16 cellular contexts compared by ENCODE assay signal in the genomic region with DNA sequence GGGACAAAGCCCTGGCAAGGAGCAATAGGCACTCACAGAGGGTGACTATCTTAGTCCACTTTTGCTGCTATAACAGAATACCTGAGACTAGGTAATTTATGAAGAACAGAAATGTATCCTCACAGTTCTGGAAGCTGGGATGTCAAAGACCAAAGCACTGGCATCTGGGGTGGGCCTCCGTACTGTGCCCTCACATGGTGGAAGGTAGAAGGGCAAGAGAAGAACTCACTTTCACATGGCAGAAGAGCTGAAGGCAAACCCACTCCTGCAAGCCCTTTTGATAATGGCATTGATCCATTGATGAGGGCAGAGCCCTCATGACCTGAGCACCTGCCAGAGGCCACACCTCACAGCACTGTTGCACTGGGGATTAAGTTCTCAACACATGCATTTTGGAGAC. TPM values are rescaled to one million over a fixed set of nuclear protein-coding genes. Genes with fewer than 3 reads are reported as not detected.
DNase-seq lines count a peak whose midpoint lies in the region; ATAC-seq and TF ChIP-seq lines count a peak whose summit lies in the region.
"Had no signal": no experiment of that assay in that cellular context is flagged by ENCODE, and none has a peak within 500 bp of the region (broad histone marks: within the 10 kb centered on the region; RNA-seq: fewer than 3 reads in every experiment).

No MANE protein-coding gene starts in this region.

- H3K18ac ChIP-seq in H9 (ENCODE audit: insufficient read length, low read depth, low read length): no peak overlapping the region

- no CpG with 5 or more reads among the region's 1 CpG for WGBS in H9 (ENCODE audit: extremely low coverage, insufficient read length, low lambda C conversion rate)
- 85% methylated on average over 1 of the region's 1 CpG for WGBS in right cardiac atrium
- 82 to 89% methylated on average over 1 of the region's 1 CpG for WGBS in tibial nerve, 2 donors

- no peak overlapping the region for H2BK12ac ChIP-seq in H9 (ENCODE audit: insufficient read length, low read depth, low read length)

- H2AFZ ChIP-seq in H9 (ENCODE audit: low read length) (no peak overlapping the region), PC-3 (ENCODE audit: low read length) (no peak overlapping the region)

- no peak overlapping the region for H3K56ac ChIP-seq in H9 (ENCODE audit: insufficient read length, low read depth, low read length)

- no peak for TF ChIP-seq POLR2A in tibial nerve (IDR thresholded peaks at IDR 0.05)

- H3K9me3 Mint-ChIP-seq in H9 (peaks cover 5 to 7% of the 10 kb centered on the region in 2 experiments), progenitor cell of endocrine pancreas (ENCODE audit: low read depth) (peaks cover 6% of the 10 kb centered on the region)
- H3K9me3 Mint-ChIP-seq: CD4-positive, alpha-beta T cell; HFFc6 had no signal

- CTCF ChIA-PET in PC-3 (lab: Charles Lee): no interaction called here

- no peak overlapping the region for H3K27ac ChIP-seq in H9 (ENCODE audit: insufficient read length, low read depth, low read length)
- peak overlapping the region; percentile 65 for H3K27ac ChIP-seq in PC-3 (ENCODE audit: low read length)
- no peak overlapping the region for H3K27ac ChIP-seq in right cardiac atrium (ENCODE audit: low read length)
- H3K27ac ChIP-seq in tibial nerve: no peak overlapping the region
- H3K27ac ChIP-seq: 22Rv1; BLaER1 treated with 17β-estradiol and CSF1 and Interleukin-3, amounts not matched to agents 10 nM and 100 nM had no signal

- no peaks in the 10 kb centered on the region for H3K23me2 ChIP-seq in H9 (ENCODE audit: insufficient read length, low read depth, low read length, poor library complexity, severe bottlenecking)

- H2BK20ac ChIP-seq in H9 (ENCODE audit: low read depth, low read length, poor library complexity, severe bottlenecking): no peak overlapping the region

- no peak overlapping the region for H3K23ac ChIP-seq in H9 (ENCODE audit: insufficient read length, low read depth, low read length)

- H3K36me3 Mint-ChIP-seq in H9 (ENCODE audit: insufficient read depth in 1 of 3, low read depth in 3 of 3): peaks cover 0 to 10% (median 0%) of the 10 kb centered on the region in 3 experiments; a peak in 2 of 7 replicates
- H3K36me3 Mint-ChIP-seq in progenitor cell of endocrine pancreas (ENCODE audit: insufficient read depth): no peaks in the 10 kb centered on the region

- no peak overlapping the region for H3K4me3 ChIP-seq in PC-3 (ENCODE audit: low read length)
- H3K4me3 ChIP-seq in right cardiac atrium (ENCODE audit: low read length): no peak overlapping the region
- H3K4me3 ChIP-seq in tibial nerve: no peak overlapping the region
- H3K4me3 ChIP-seq: BLaER1 treated with 17β-estradiol and CSF1 and Interleukin-3, amounts not matched to agents 10 nM and 100 nM had no signal

- no peak overlapping the region for H4K91ac ChIP-seq in H9 (ENCODE audit: insufficient read length, low read depth, low read length)

- ATAC-seq in PC-3 (no peak), right cardiac atrium (no peak), GM19455 (IDR thresholded peaks at IDR 0.05; ENCODE audit: unreplicated experiment) (no peak)

- H2BK5ac ChIP-seq in H9 (ENCODE audit: insufficient read length, low read length): no peak overlapping the region

- H3K4me1 Mint-ChIP-seq in H9 (peaks cover 0 to 5% of the 10 kb centered on the region in 2 experiments; a peak in 2 of 4 replicates), progenitor cell of endocrine pancreas (ENCODE audit: low read depth) (peaks cover 10% of the 10 kb centered on the region)

- H3K27me3 Mint-ChIP-seq in H9 (ENCODE audit: low read depth) (peaks cover 4% of the 10 kb centered on the region), progenitor cell of endocrine pancreas (no peaks in the 10 kb centered on the region)
- H3K27me3 Mint-ChIP-seq: CD4-positive, alpha-beta T cell had no signal

- no peak overlapping the region for H3K14ac ChIP-seq in H9 (ENCODE audit: insufficient read depth, low read length)

- no peaks in the 10 kb centered on the region for H3K9me3 ChIP-seq in H9 (ENCODE audit: control insufficient read depth, low read depth, low read length)
- no peaks in the 10 kb centered on the region for H3K9me3 ChIP-seq in PC-3 (ENCODE audit: low read length)
- H3K9me3 ChIP-seq in right cardiac atrium (ENCODE audit: control insufficient read depth, low read length): no peaks in the 10 kb centered on the region
- no peaks in the 10 kb centered on the region for H3K9me3 ChIP-seq in tibial nerve

- H4K20me1 ChIP-seq in H9 (ENCODE audit: control insufficient read depth, insufficient read depth, insufficient read length): peaks cover 2% of the 10 kb centered on the region
- no peaks in the 10 kb centered on the region for H4K20me1 ChIP-seq in PC-3 (ENCODE audit: low read length)
- H4K20me1 ChIP-seq: BLaER1 treated with 17β-estradiol and CSF1 and Interleukin-3, amounts not matched to agents 10 nM and 100 nM had no signal

- H2BK15ac ChIP-seq in H9 (ENCODE audit: low read depth, low read length): no peak overlapping the region

- no peak overlapping the region for H3K4me2 ChIP-seq in H9 (ENCODE audit: insufficient read depth, insufficient read length, low read length)
- H3K4me2 ChIP-seq in PC-3 (ENCODE audit: low read length): no peak overlapping the region
- H3K4me2 ChIP-seq: BLaER1 treated with 17β-estradiol and CSF1 and Interleukin-3, amounts not matched to agents 10 nM and 100 nM had no signal

- H3K4me1 ChIP-seq in H9 (ENCODE audit: insufficient read depth, low read length) (no peaks in the 10 kb centered on the region), PC-3 (ENCODE audit: insufficient read depth, low read length) (peaks cover 16% of the 10 kb centered on the region), right cardiac atrium (ENCODE audit: control insufficient read depth, insufficient read depth, low read length) (no peaks in the 10 kb centered on the region), tibial nerve (no peaks in the 10 kb centered on the region)

- DNase-seq in DMS 273 (lab: John Stamatoyannopoulos, UW; ENCODE audit: unreplicated experiment) (peak; percentile 2), DMS 273 treated with DMSO at 0.1 percent for 48 hours (lab: John Stamatoyannopoulos, UW) (no peak), H9 (no peak), PC-3 (no peak), progenitor cell of endocrine pancreas (ENCODE audit: low spot score, unreplicated experiment) (no peak), right cardiac atrium (no peak), tibial nerve (ENCODE audit: low spot score in 2 of 2) (no peak)
- DNase-seq: AML-193; CD4-positive, alpha-beta T cell; DND-41; GDM1; HCEC 1CT; HFFc6 had no signal

- TF ChIP-seq EP300 in tibial nerve (IDR thresholded peaks at IDR 0.05): no peak

- no peaks in the 10 kb centered on the region for H3K79me2 ChIP-seq in H9 (ENCODE audit: insufficient read depth, low read length)
- H3K79me2 ChIP-seq in PC-3 (ENCODE audit: low read length): no peaks in the 10 kb centered on the region

- H3K4me3 Mint-ChIP-seq in H9 (no peak overlapping the region), progenitor cell of endocrine pancreas (ENCODE audit: low read depth) (no peak overlapping the region)
- H3K4me3 Mint-ChIP-seq: CD4-positive, alpha-beta T cell; HFFc6 had no signal

- H3F3A ChIP-seq in PC-3 (ENCODE audit: low read length, unreplicated experiment): no peaks in the 10 kb centered on the region

- H3K27me3 ChIP-seq in H9 (ENCODE audit: insufficient read depth, low read length) (no peaks in the 10 kb centered on the region), PC-3 (ENCODE audit: low read length) (no peaks in the 10 kb centered on the region), right cardiac atrium (ENCODE audit: control insufficient read depth, insufficient read depth) (no peaks in the 10 kb centered on the region), tibial nerve (no peaks in the 10 kb centered on the region)
- H3K27me3 ChIP-seq: BLaER1 treated with 17β-estradiol and CSF1 and Interleukin-3, amounts not matched to agents 10 nM and 100 nM had no signal

- H3K9ac ChIP-seq in H9 (ENCODE audit: extremely low read depth, insufficient read length, low read length) (no peak overlapping the region), PC-3 (ENCODE audit: low read length) (peak overlapping the region; percentile 26; the same call in 1 of the 2 replicates)
- H3K9ac ChIP-seq: BLaER1 treated with 17β-estradiol and CSF1 and Interleukin-3, amounts not matched to agents 10 nM and 100 nM had no signal

- no peak overlapping the region for H4K8ac ChIP-seq in H9 (replicated peaks; ENCODE audit: insufficient read length, low read depth, low read length)

- H3K4ac ChIP-seq in H9 (ENCODE audit: low read depth, low read length): no peak overlapping the region

- H3K79me1 ChIP-seq in H9 (ENCODE audit: insufficient read depth, low read depth, low read length, poor library complexity, severe bottlenecking): no peaks in the 10 kb centered on the region

- H2AK5ac ChIP-seq in H9 (ENCODE audit: insufficient read length, low read length): no peak overlapping the region

- H3K27ac Mint-ChIP-seq in H9 (no peak overlapping the region), progenitor cell of endocrine pancreas (no peak overlapping the region)
- H3K27ac Mint-ChIP-seq: CD4-positive, alpha-beta T cell; HFFc6 had no signal

- TF ChIP-seq CTCF in H9 (conservative IDR thresholded peaks at IDR 0.05) (peak; percentile 35; the same call in 1 of the 3 replicates), PC-3 (conservative IDR thresholded peaks at IDR 0.05; ENCODE audit: low read depth, low read length) (no peak), progenitor cell of endocrine pancreas (IDR thresholded peaks at IDR 0.05; ENCODE audit: unreplicated experiment) (peak; percentile 26), tibial nerve (IDR thresholded peaks at IDR 0.05) (no peak)

- POLR2A ChIA-PET in PC-3 (lab: Charles Lee; ENCODE audit: unreplicated experiment): no interaction called here

- H3K36me3 ChIP-seq in PC-3 (ENCODE audit: low read depth, low read length) (no peaks in the 10 kb centered on the region), tibial nerve (no peaks in the 10 kb centered on the region)
- H3K36me3 ChIP-seq: BLaER1 treated with 17β-estradiol and CSF1 and Interleukin-3, amounts not matched to agents 10 nM and 100 nM had no signal

- H3T11ph ChIP-seq in H9 (ENCODE audit: low read length): no peak overlapping the region

- BruUV-seq in PC-3 (replicated peaks; lab: Mats Ljungman, UMichigan): no TSS peak

- H3K9me2 ChIP-seq in PC-3 (replicated peaks; ENCODE audit: low read length): no peaks in the 10 kb centered on the region

- no peak overlapping the region for H2BK120ac ChIP-seq in H9 (ENCODE audit: low read depth, low read length, poor library complexity, severe bottlenecking)

- intact Hi-C loops in PC-3 (cut with micrococcal nuclease) (no loop called here), right cardiac atrium (cut with DNase I) (no loop called here)

- H4K5ac ChIP-seq in H9 (ENCODE audit: insufficient read length, low read depth, low read length): no peak overlapping the region

RNA-seq across cellular contexts. Expression of a gene that starts 51.9 kb away (rescaled TPM):
- total RNA-seq in H9 (2021): 12.9 and 15.7 TPM in 2 replicates
- 5.1 and 5.7 TPM in 2 replicates for total RNA-seq in PC-3 (2014; rRNA removed)
- total RNA-seq in progenitor cell of endocrine pancreas: 24.7 and 26.5 TPM in 2 replicates
- total RNA-seq in right cardiac atrium: 10 to 100 TPM; 17.9 to 33.0 (median 31.4) TPM
- polyA plus RNA-seq in right cardiac atrium: 8.5 TPM
- 10 to 100 TPM; 45.9 to 57.7 (median 54.9) TPM for total RNA-seq in tibial nerve

Comparison
In these comparisons a context has a peak if more than half of its experiments do, and no peak if none do; other contexts are left out.
1. CTCF ChIP-seq: peak in H9 (single experiment) and progenitor cell of endocrine pancreas (single experiment); none in PC-3 (single experiment) and tibial nerve (0 of 5).